In the genomic region with DNA sequence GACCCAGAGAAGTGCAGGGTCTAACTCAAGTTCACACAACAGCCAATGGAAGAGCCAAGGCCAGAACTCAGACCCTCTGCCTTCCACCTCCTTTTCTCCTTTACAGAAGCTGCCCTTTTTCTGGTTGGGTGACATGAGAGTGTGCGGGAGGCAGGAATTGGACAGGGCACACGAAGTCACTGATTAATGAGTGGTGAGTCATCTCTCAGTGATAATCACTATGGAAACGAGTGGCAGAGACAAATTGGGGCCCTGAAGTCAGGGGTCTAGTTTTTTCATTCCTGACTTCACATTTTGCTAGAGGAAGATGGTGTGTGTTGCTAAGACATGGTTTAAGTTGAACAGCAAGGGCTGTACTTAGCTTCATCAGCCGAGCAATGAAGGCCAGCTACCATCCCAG, we compare ENCODE assay signal across 25 cellular contexts.
"Had no signal": no experiment of that assay in that cellular context is flagged by ENCODE, and none has a peak within 500 bp of the region (broad histone marks: within the 10 kb centered on the region; RNA-seq: fewer than 3 reads in every experiment).

No MANE protein-coding gene starts in this region.

- DNase-seq: activated CD4-positive, alpha-beta T cell treated with anti-CD3 and anti-CD28 coated beads for 4 hours; activated CD4-positive, alpha-beta T cell treated with anti-CD3 and anti-CD28 coated beads, Interleukin-2, amount 50 U/mL, for 4 hours; activated effector memory CD4-positive, alpha-beta T cell treated with Interleukin-2 at 50 U/mL for 16 hours; activated naive CD4-positive, alpha-beta T cell treated with Interleukin-2 at 50 U/mL for 16 hours; anterior cingulate cortex; cerebellar nuclear complex; colonic mucosa; dorsolateral prefrontal cortex; effector memory CD8-positive, alpha-beta T cell; kidney glomerular epithelial cell; left lung; mucosa of descending colon; nephron progenitor cell; psoas muscle; sigmoid colon; small intestine; stimulated activated CD4-positive, alpha-beta T cell treated with anti-CD3 and anti-CD28 coated beads, Interleukin-4, amount 100 ng/mL, for 24 hours; T-helper 9 cell; trophoblast cell had no signal

- H3K36me3 ChIP-seq: cardiac muscle cell, colonic mucosa, gastroesophageal sphincter, left lung, neutrophil, sigmoid colon, thoracic aorta had no signal

- H3K9me3 ChIP-seq: colonic mucosa, gastroesophageal sphincter, left lung, mucosa of descending colon, neutrophil, psoas muscle, sigmoid colon, thoracic aorta had no signal

- H3K4me3 ChIP-seq: cardiac muscle cell, colonic mucosa, dorsolateral prefrontal cortex, gastroesophageal sphincter, left lung, mucosa of descending colon, psoas muscle, sigmoid colon, thoracic aorta had no signal

- H3K27ac ChIP-seq: cardiac muscle cell, colonic mucosa, dorsolateral prefrontal cortex, gastroesophageal sphincter, left lung, neutrophil, parathyroid adenoma, psoas muscle, sigmoid colon, thoracic aorta, VCaP had no signal

- H3K4me1 ChIP-seq: colonic mucosa, gastroesophageal sphincter, left lung, parathyroid adenoma, psoas muscle had no signal
